8 cellular contexts compared by ENCODE assay signal in genomic region chr13:20128459-20128927, GRCh38. TPM values are rescaled to one million over a fixed set of nuclear protein-coding genes. Genes with fewer than 3 reads are reported as not detected.
A peak's percentile ranks its signal among the peaks of the same experiment; 100 is the strongest.
DNase-seq lines count a peak whose midpoint lies in the region; ATAC-seq and TF ChIP-seq lines count a peak whose summit lies in the region.

No MANE protein-coding gene starts in this region.

- no peaks in the 10 kb centered on the region for H3K36me3 ChIP-seq in heart right ventricle

- POLR2A ChIA-PET in activated B cell treated with CpG ODN at 0.5 μM for 24 hours (lab: Charles Lee): interaction anchor here (0.9 kb wide), 1 partner anchor 36 kb away, joined by 6 read pairs; no protein-coding TSS in a partner anchor

- H3K36me3 Mint-ChIP-seq in activated B cell treated with CpG ODN at 0.5 μM for 24 hours (ENCODE audit: low read depth): no peaks in the 10 kb centered on the region

- H3K9me3 Mint-ChIP-seq in activated B cell treated with CpG ODN at 0.5 μM for 24 hours: no peaks in the 10 kb centered on the region

- whole genome bisulfite sequencing in heart right ventricle, 2 donors: 7 to 14% methylated on average over 28 of the region's 28 CpGs

- H3K27me3 ChIP-seq in heart right ventricle: peaks cover 0 to 42% (median 16%) of the 10 kb centered on the region in 7 donors

- H3K4me1 Mint-ChIP-seq in activated B cell treated with CpG ODN at 0.5 μM for 24 hours: peaks cover 11% of the 10 kb centered on the region

- peaks cover 23% of the 10 kb centered on the region for H3K27me3 Mint-ChIP-seq in activated B cell treated with CpG ODN at 0.5 μM for 24 hours

- intact Hi-C loops in activated B cell treated with CpG ODN at 0.5 μM for 24 hours (cut with micrococcal nuclease): loop anchor here (1.0 to 5.0 kb wide), 2 partner anchors 33 to 934 kb away; partner anchors contain the start of genes GJA3 and LATS2
- intact Hi-C loops in heart right ventricle (cut with DNase I): loop anchor here in 7 of 10 donors (1.0 to 5.0 kb wide), 2 partner anchors 10 to 34 kb away; partner anchors contain the start of gene GJA3 (in 6 of the 7)

- peak overlapping the region; percentile 78 to 97 (median 94) for H3K27ac ChIP-seq in heart right ventricle

- H3K4me1 ChIP-seq in heart right ventricle: peaks cover 5 to 57% (median 35%) of the 10 kb centered on the region in 9 donors

- H3K4me3 Mint-ChIP-seq in activated B cell treated with CpG ODN at 0.5 μM for 24 hours: peak overlapping the region; percentile 66

- H3K9me3 ChIP-seq in heart right ventricle: no peaks in the 10 kb centered on the region

- CTCF ChIA-PET in activated B cell treated with CpG ODN at 0.5 μM for 24 hours (lab: Charles Lee): interaction anchor here (1.9 kb wide), 1 partner anchor 10 kb away, joined by 8 read pairs; no protein-coding TSS in a partner anchor

- H3K4me3 ChIP-seq in heart right ventricle (peak overlapping the region; percentile 30 to 73 (median 64)), retinal pigment epithelial cell (ENCODE audit: low read length) (peak overlapping the region; percentile 52)

- no peak for TF ChIP-seq CTCF in activated B cell treated with CpG ODN at 0.5 μM for 24 hours (IDR thresholded peaks at IDR 0.05)
- TF ChIP-seq CTCF in heart right ventricle (IDR thresholded peaks at IDR 0.05): peak in 7 of 9 donors; percentile 24 to 57 (median 29)
- TF ChIP-seq CTCF in retinal pigment epithelial cell (conservative IDR thresholded peaks at IDR 0.05; ENCODE audit: low read depth, low read length): peak; percentile 42

- peak; percentile 71 for DNase-seq in DMS53 (lab: John Stamatoyannopoulos, UW)
- DNase-seq in activated B cell treated with CpG ODN at 0.5 μM for 24 hours: no peak
- no peak for DNase-seq in heart right ventricle
- no peak for DNase-seq in retinal pigment epithelial cell (ENCODE audit: low read depth)
- DNase-seq in SHP77 (lab: John Stamatoyannopoulos, UW): no peak
- no peak for DNase-seq in cortex of kidney (lab: John Stamatoyannopoulos, UW)

- ATAC-seq in HG02588 (IDR thresholded peaks at IDR 0.05; ENCODE audit: unreplicated experiment) (peak; percentile 11), activated B cell treated with CpG ODN at 0.5 μM for 24 hours (ENCODE audit: low read depth) (peak; percentile 11), heart right ventricle (peak in 6 of 8 donors; percentile 6 to 38 (median 28)), HG03175 (IDR thresholded peaks at IDR 0.05; ENCODE audit: unreplicated experiment) (no peak)

- no peak overlapping the region for H3K27ac Mint-ChIP-seq in activated B cell treated with CpG ODN at 0.5 μM for 24 hours

RNA-seq across cellular contexts. Expression of gene GJA3, which starts 32.4 kb away (rescaled TPM):
- total RNA-seq in activated B cell treated with CpG ODN at 0.5 μM for 24 hours: 0.09 and 0.10 TPM in 2 replicates
- 10 to 100 TPM; 14.2 to 30.1 (median 19.4) TPM for total RNA-seq in heart right ventricle
- polyA plus RNA-seq in heart right ventricle: 1 to 10 TPM; 4.0 to 4.3 TPM

Comparison
In these comparisons a context has a peak if more than half of its experiments do, and no peak if none do; other contexts are left out.
1. RNA of gene GJA3, which starts 32.4 kb away (total RNA-seq): 14.2 to 30.1 TPM in heart right ventricle; 0.09 to 0.10 TPM in activated B cell treated with CpG ODN at 0.5 μM for 24 hours; every median in the first group is over 10 times any median in the second.